In the genomic region with DNA sequence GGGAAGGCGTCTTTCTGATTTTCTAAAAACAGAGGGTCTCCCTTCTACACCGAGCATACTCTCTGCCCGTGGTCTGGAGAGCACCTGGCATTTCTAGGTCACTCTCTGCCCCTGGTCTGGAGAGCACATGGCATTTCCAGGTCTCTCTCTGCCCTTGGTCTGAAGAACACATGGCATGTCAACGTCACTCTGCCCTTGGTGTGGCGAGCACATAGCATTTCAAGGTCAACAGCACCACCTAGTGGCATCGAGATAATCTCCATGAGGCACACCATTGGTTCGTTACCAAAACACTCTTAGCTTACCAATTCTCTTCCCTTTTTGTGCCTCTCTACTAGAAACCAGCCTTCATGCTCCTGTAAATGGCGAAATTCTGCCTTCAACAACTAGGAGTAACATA, we compare ENCODE assay signal across 8 cellular contexts.
A peak's percentile ranks its signal among the peaks of the same experiment; 100 is the strongest.
DNase-seq lines count a peak whose midpoint lies in the region; ATAC-seq, FAIRE-seq and TF ChIP-seq lines count a peak whose summit lies in the region.

No MANE protein-coding gene starts in this region.

- FAIRE-seq in urothelium cell line (lab: Jason Lieb, UNC), result peak; percentile 40

- TF ChIP-seq CTCF in MM.1S (IDR thresholded peaks at IDR 0.05; ENCODE audit: low read length), result peak; percentile 73
- TF ChIP-seq CTCF in VCaP (conservative IDR thresholded peaks at IDR 0.05), result peak; percentile 50
- no peak for TF ChIP-seq CTCF in coronary artery (IDR thresholded peaks at IDR 0.05)

- H3K27ac ChIP-seq in MM.1S (ENCODE audit: low read length) (peak overlapping the region; percentile 70), VCaP (no peak overlapping the region), coronary artery (no peak overlapping the region)

- peak overlapping the region; percentile 89 for H3K4me2 ChIP-seq in MM.1S (ENCODE audit: low read depth, low read length)

- peaks cover 7% of the 10 kb centered on the region for H3F3A ChIP-seq in MM.1S (ENCODE audit: insufficient read depth, low read length)

- no peaks in the 10 kb centered on the region for H3K9me3 ChIP-seq in MM.1S (replicated peaks; ENCODE audit: insufficient read depth, low read length)

- H3K4me3 ChIP-seq in MM.1S (ENCODE audit: low read length) (peak overlapping the region; percentile 60), coronary artery (no peak overlapping the region)

- no peaks in the 10 kb centered on the region for H3K9me2 ChIP-seq in MM.1S (replicated peaks; ENCODE audit: insufficient read depth, low read length)

- DNase-seq in GF-D8 (lab: John Stamatoyannopoulos, UW) (peak; percentile 4), MM.1S (peak; percentile 95), iPS DF 4.7 (ENCODE audit: extremely low read depth, low spot score) (peak; percentile 90), urothelium cell line (ENCODE audit: low spot score) (peak; percentile 52), coronary artery (ENCODE audit: low spot score) (no peak)

- H3K36me3 ChIP-seq in MM.1S (replicated peaks; ENCODE audit: insufficient read depth, low read length), result no peaks in the 10 kb centered on the region

- H3K27me3 ChIP-seq in MM.1S (replicated peaks; ENCODE audit: insufficient read depth, low read length), result no peaks in the 10 kb centered on the region

- peak overlapping the region; percentile 78 for H2AFZ ChIP-seq in MM.1S (ENCODE audit: low read length)

- ATAC-seq in GM21528 (IDR thresholded peaks at IDR 0.05; ENCODE audit: low FRiP score, unreplicated experiment), result peak; percentile 74
- no peak for ATAC-seq in HG03045 (IDR thresholded peaks at IDR 0.05; ENCODE audit: unreplicated experiment)

- H3K79me2 ChIP-seq in MM.1S (ENCODE audit: low read length), result no peaks in the 10 kb centered on the region

- peak overlapping the region; percentile 62 for H3K9ac ChIP-seq in MM.1S (ENCODE audit: low read length)

- peaks cover 8% of the 10 kb centered on the region for H3K4me1 ChIP-seq in MM.1S (ENCODE audit: low read length)

- H4K20me1 ChIP-seq in MM.1S (ENCODE audit: insufficient read depth, low read length), result no peaks in the 10 kb centered on the region
